ENCODE assay signal across 24 cellular contexts in genomic region chr11:87120937-87121336, GRCh38.
DNase-seq lines count a peak whose midpoint lies in the region; ATAC-seq and TF ChIP-seq lines count a peak whose summit lies in the region.
"Had no signal": no experiment of that assay in that cellular context is flagged by ENCODE, and none has a peak within 500 bp of the region (broad histone marks: within the 10 kb centered on the region; RNA-seq: fewer than 3 reads in every experiment).

No MANE protein-coding gene starts in this region.

- no peak for TF ChIP-seq CTCF in epithelial cell of esophagus (IDR thresholded peaks at IDR 0.05; ENCODE audit: insufficient read depth, low read depth, low read length, missing control alignments)
- no peak for TF ChIP-seq CTCF in GM13977 (IDR thresholded peaks at IDR 0.05; ENCODE audit: extremely low read depth, insufficient read depth, missing control alignments)

- no peaks in the 10 kb centered on the region for H3K9me3 Mint-ChIP-seq in activated T-helper 1 cell treated with anti-CD3 and anti-CD28 coated beads, Interleukin-12 subunit alpha, Interleukin-12 subunit beta, Interleukin-2, Interleukin-4 antibody, amounts not matched to agents 30 ng/mL and 10 ng/mL and 1 ng/mL, durations not matched to agents 14 hours and 24 hours and 36 hours
- H3K9me3 Mint-ChIP-seq: CD14-positive monocyte; CD4-positive, CD25-positive, alpha-beta regulatory T cell; CD8-positive, alpha-beta memory T cell had no signal

- DNase-seq in DMS53 (lab: John Stamatoyannopoulos, UW) (peak; percentile 56), DMS53 treated with DMSO at 0.1 percent for 48 hours (lab: John Stamatoyannopoulos, UW; ENCODE audit: unreplicated experiment) (peak; percentile 40), NCI-H69 (lab: John Stamatoyannopoulos, UW) (peak; percentile 21), epithelial cell of esophagus (ENCODE audit: low read depth) (peak; percentile 15), GM13977 (ENCODE audit: low spot score) (no peak)
- no peak for DNase-seq in activated T-helper 1 cell treated with anti-CD3 and anti-CD28 coated beads, Interleukin-12 subunit alpha, Interleukin-12 subunit beta, Interleukin-2, Interleukin-4 antibody, amounts not matched to agents 30 ng/mL and 10 ng/mL and 1 ng/mL, durations not matched to agents 14 hours and 24 hours and 36 hours (ENCODE audit: low spot score)
- DNase-seq: 8988T; ACHN; BE2C; C1 segment of cervical spinal cord; CD4-positive, alpha-beta memory T cell; CD4-positive, CD25-positive, alpha-beta regulatory T cell; CD8-positive, alpha-beta memory T cell; COR-L47; DMS 273 treated with DMSO at 0.1 percent for 48 hours; DMS153; DMS79; DND-41; EL; GDM1 had no signal

- no peaks in the 10 kb centered on the region for H3K27me3 Mint-ChIP-seq in activated T-helper 1 cell treated with anti-CD3 and anti-CD28 coated beads, Interleukin-12 subunit alpha, Interleukin-12 subunit beta, Interleukin-2, Interleukin-4 antibody, amounts not matched to agents 30 ng/mL and 10 ng/mL and 1 ng/mL, durations not matched to agents 14 hours and 24 hours and 36 hours (ENCODE audit: insufficient read depth)
- H3K27me3 Mint-ChIP-seq: CD4-positive, alpha-beta memory T cell; CD4-positive, CD25-positive, alpha-beta regulatory T cell; CD8-positive, alpha-beta memory T cell had no signal

- ATAC-seq in GM18907 (IDR thresholded peaks at IDR 0.05; ENCODE audit: unreplicated experiment) = no peak
- ATAC-seq: GM12878 had no signal

- H3K4me1 Mint-ChIP-seq in activated T-helper 1 cell treated with anti-CD3 and anti-CD28 coated beads, Interleukin-12 subunit alpha, Interleukin-12 subunit beta, Interleukin-2, Interleukin-4 antibody, amounts not matched to agents 30 ng/mL and 10 ng/mL and 1 ng/mL, durations not matched to agents 14 hours and 24 hours and 36 hours (ENCODE audit: low read depth) = peaks cover 5% of the 10 kb centered on the region
- H3K4me1 Mint-ChIP-seq: CD14-positive monocyte had no signal

- no peak overlapping the region for H3K4me3 ChIP-seq in epithelial cell of esophagus (ENCODE audit: low read length)
- H3K4me3 ChIP-seq: BLaER1, GM12878 had no signal

- no peak overlapping the region for H3K27ac Mint-ChIP-seq in activated T-helper 1 cell treated with anti-CD3 and anti-CD28 coated beads, Interleukin-12 subunit alpha, Interleukin-12 subunit beta, Interleukin-2, Interleukin-4 antibody, amounts not matched to agents 30 ng/mL and 10 ng/mL and 1 ng/mL, durations not matched to agents 14 hours and 24 hours and 36 hours
- H3K27ac Mint-ChIP-seq: CD14-positive monocyte; CD4-positive, alpha-beta memory T cell; CD4-positive, CD25-positive, alpha-beta regulatory T cell; CD8-positive, alpha-beta memory T cell had no signal

- in situ Hi-C loops in GM13977 (cut with MboI; ENCODE audit: low pct_unique_long_range_greater_than_20kb, low sequenced_read_pairs, unreplicated experiment) = no loop called here

- intact Hi-C loops in activated T-helper 1 cell treated with anti-CD3 and anti-CD28 coated beads, Interleukin-12 subunit alpha, Interleukin-12 subunit beta, Interleukin-2, Interleukin-4 antibody, amounts not matched to agents 30 ng/mL and 10 ng/mL and 1 ng/mL, durations not matched to agents 14 hours and 24 hours and 36 hours (cut with micrococcal nuclease) = no loop called here

- H3K4me3 Mint-ChIP-seq in activated T-helper 1 cell treated with anti-CD3 and anti-CD28 coated beads, Interleukin-12 subunit alpha, Interleukin-12 subunit beta, Interleukin-2, Interleukin-4 antibody, amounts not matched to agents 30 ng/mL and 10 ng/mL and 1 ng/mL, durations not matched to agents 14 hours and 24 hours and 36 hours = no peak overlapping the region
- H3K4me3 Mint-ChIP-seq: CD14-positive monocyte; CD4-positive, alpha-beta memory T cell; CD4-positive, CD25-positive, alpha-beta regulatory T cell; CD8-positive, alpha-beta memory T cell had no signal

- no peaks in the 10 kb centered on the region for H3K36me3 Mint-ChIP-seq in activated T-helper 1 cell treated with anti-CD3 and anti-CD28 coated beads, Interleukin-12 subunit alpha, Interleukin-12 subunit beta, Interleukin-2, Interleukin-4 antibody, amounts not matched to agents 30 ng/mL and 10 ng/mL and 1 ng/mL, durations not matched to agents 14 hours and 24 hours and 36 hours (ENCODE audit: low read depth)
- H3K36me3 Mint-ChIP-seq: CD14-positive monocyte; CD4-positive, CD25-positive, alpha-beta regulatory T cell had no signal

Comparison
In these comparisons a context has a peak if more than half of its experiments do, and no peak if none do; other contexts are left out.
1. DNase-seq: peak in DMS53 (single experiment), DMS53 treated with DMSO at 0.1 percent for 48 hours (single experiment), NCI-H69 (single experiment) and epithelial cell of esophagus (single experiment); none in activated T-helper 1 cell treated with anti-CD3 and anti-CD28 coated beads, Interleukin-12 subunit alpha, Interleukin-12 subunit beta, Interleukin-2, Interleukin-4 antibody, amounts not matched to agents 30 ng/mL and 10 ng/mL and 1 ng/mL, durations not matched to agents 14 hours and 24 hours and 36 hours (single experiment) and GM13977 (single experiment).